2 cellular contexts compared by ENCODE assay signal in genomic region chr5:93953442-93953841, GRCh38.
TF ChIP-seq lines count a peak whose summit lies in the region.

No MANE protein-coding gene starts in this region.

TF ChIP-seq in HepG2, 621 proteins besides CTCF, POLR2A, EP300 and RAD21:
- no peak for TF ChIP-seq ZNF816 (CRISPR knock-in tag; IDR thresholded peaks at IDR 0.05; ENCODE audit: borderline replicate concordance)
- TF ChIP-seq ZBTB3 (CRISPR knock-in tag; IDR thresholded peaks at IDR 0.05; ENCODE audit: borderline replicate concordance, low read depth), result no peak
- no peak for TF ChIP-seq CHD2 (IDR thresholded peaks at IDR 0.05; ENCODE audit: low read depth, low read length)
- TF ChIP-seq SMC3 (IDR thresholded peaks at IDR 0.05; ENCODE audit: low read length), result no peak
- no peak for TF ChIP-seq GATAD2A (CRISPR knock-in tag; IDR thresholded peaks at IDR 0.05)
- TF ChIP-seq HOMEZ (CRISPR knock-in tag; IDR thresholded peaks at IDR 0.05; ENCODE audit: low read depth), result no peak
- TF ChIP-seq MXD1 (CRISPR knock-in tag; IDR thresholded peaks at IDR 0.05), result no peak
- TF ChIP-seq AKNA (CRISPR knock-in tag; IDR thresholded peaks at IDR 0.05; ENCODE audit: borderline replicate concordance), result no peak
- no peak for TF ChIP-seq FOXO4 (CRISPR knock-in tag; conservative IDR thresholded peaks at IDR 0.05)
- TF ChIP-seq TERF1 (CRISPR knock-in tag; IDR thresholded peaks at IDR 0.05), result no peak
- no peak for TF ChIP-seq CCAR2 (optimal IDR thresholded peaks at IDR 0.05; ENCODE audit: low read depth, low read length)
- TF ChIP-seq RFX3 (CRISPR knock-in tag; IDR thresholded peaks at IDR 0.05), result no peak
- no peak for TF ChIP-seq KDM6A (CRISPR knock-in tag; IDR thresholded peaks at IDR 0.05; ENCODE audit: low read depth)
TF ChIP-seq in HepG2: peak in this region for 0.

TF ChIP-seq in H1, 55 proteins besides CTCF, POLR2A, EP300 and RAD21 (continued from another document):
- no peak for TF ChIP-seq MAX (IDR thresholded peaks at IDR 0.05)
- no peak for TF ChIP-seq ATF2 (IDR thresholded peaks at IDR 0.05; ENCODE audit: low read length)
- no peak for TF ChIP-seq PHF8 (conservative IDR thresholded peaks at IDR 0.05; ENCODE audit: low read depth, low read length)
- no peak for TF ChIP-seq EZH2 (IDR thresholded peaks at IDR 0.05; ENCODE audit: low read depth, low read length, severe bottlenecking)
- TF ChIP-seq BCL11A (IDR thresholded peaks at IDR 0.05; ENCODE audit: low read depth in 2 of 2, low read length in 2 of 2), result no peak
- TF ChIP-seq KDM1A (IDR thresholded peaks at IDR 0.05; ENCODE audit: borderline replicate concordance, low read length), result no peak
- TF ChIP-seq CBX8 (IDR thresholded peaks at IDR 0.05; ENCODE audit: borderline replicate concordance, low read depth, low read length), result no peak
- no peak for TF ChIP-seq E2F6 (IDR thresholded peaks at IDR 0.05)
- TF ChIP-seq TAF7 (optimal IDR thresholded peaks at IDR 0.05; ENCODE audit: borderline replicate concordance, low read depth, low read length), result no peak
- TF ChIP-seq ASH2L (IDR thresholded peaks at IDR 0.05; ENCODE audit: low read length), result no peak
- TF ChIP-seq HDAC6 (IDR thresholded peaks at IDR 0.05; ENCODE audit: low read depth, low read length), result no peak
- no peak for TF ChIP-seq SIX5 (IDR thresholded peaks at IDR 0.05; ENCODE audit: low read depth, low read length)
- TF ChIP-seq CTBP2 (IDR thresholded peaks at IDR 0.05; ENCODE audit: borderline replicate concordance, insufficient read depth, insufficient read length, low read length), result no peak
- no peak for TF ChIP-seq JUND (IDR thresholded peaks at IDR 0.05; ENCODE audit: low read length)
